10 cellular contexts compared by ENCODE assay signal in the genomic region with DNA sequence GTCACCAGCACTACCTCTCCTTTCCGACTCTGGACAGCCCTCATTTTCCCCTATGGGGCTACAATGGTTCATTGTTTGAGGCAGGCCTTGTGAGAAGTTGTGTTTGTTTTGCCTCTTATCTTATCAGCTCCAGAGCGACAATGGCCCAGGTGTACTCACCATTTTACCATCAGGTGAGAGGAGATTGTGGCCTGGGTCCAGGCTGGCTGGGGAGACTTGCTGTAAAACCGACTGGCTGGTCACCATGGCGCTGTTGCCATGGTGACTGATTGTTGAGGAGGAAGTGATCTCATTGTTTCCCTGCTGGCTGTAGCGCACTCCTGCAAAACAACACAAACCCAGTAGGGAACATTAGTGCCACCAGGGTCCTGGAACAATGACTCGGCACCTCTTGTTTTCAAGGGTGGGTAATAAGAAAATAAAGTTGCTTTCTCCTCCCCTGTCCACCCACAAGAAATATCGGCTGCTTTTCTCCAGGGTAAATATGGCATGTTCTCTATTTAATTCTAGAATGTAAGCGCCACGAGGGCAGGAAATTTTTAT. TPM values are rescaled to one million over a fixed set of nuclear protein-coding genes. Genes with fewer than 3 reads are reported as not detected.
DNase-seq lines count a peak whose midpoint lies in the region; ATAC-seq and TF ChIP-seq lines count a peak whose summit lies in the region.
"Had no signal": no experiment of that assay in that cellular context is flagged by ENCODE, and none has a peak within 500 bp of the region (broad histone marks: within the 10 kb centered on the region; RNA-seq: fewer than 3 reads in every experiment).

No MANE protein-coding gene starts in this region.

- H3K27me3 ChIP-seq in mesendoderm (ENCODE audit: insufficient read depth, low read length, poor library complexity): no peaks in the 10 kb centered on the region
- peaks cover 0 to 22% (median 12%) of the 10 kb centered on the region in 3 donors for H3K27me3 ChIP-seq in psoas muscle (ENCODE audit: insufficient read depth in 3 of 3, low read length in 2 of 3)

- H3K4ac ChIP-seq in mesendoderm (ENCODE audit: low read depth, low read length): no peak overlapping the region

- no peak overlapping the region for H3K23ac ChIP-seq in mesendoderm (ENCODE audit: low read length)

- no peaks in the 10 kb centered on the region for H3K79me1 ChIP-seq in mesendoderm (ENCODE audit: low read length)

- no peak overlapping the region for H2BK120ac ChIP-seq in mesendoderm (ENCODE audit: low read depth, low read length)

- WGBS in mesendoderm (ENCODE audit: extremely low coverage, insufficient coverage, low lambda C conversion rate): no CpG with 5 or more reads among the region's 9 CpGs
- 55 to 62% (median 57%) methylated on average over 9 of the region's 9 CpGs for WGBS in psoas muscle, 3 donors

- TF ChIP-seq CTCF in astrocyte of the spinal cord (IDR thresholded peaks at IDR 0.05; ENCODE audit: low read depth, low read length) (no peak), psoas muscle (IDR thresholded peaks at IDR 0.05) (no peak)

- no peak overlapping the region for H4K8ac ChIP-seq in mesendoderm (ENCODE audit: low read depth, low read length)

- H3K9ac ChIP-seq in mesendoderm (ENCODE audit: low read length): no peak overlapping the region

- peaks cover 15% of the 10 kb centered on the region for H3K36me3 Mint-ChIP-seq in stimulated activated memory B cell treated with anti-CD40 and anti-IgM and Interleukin-4, amounts not matched to agents 10 μg/mL and 1 μg/mL and 100 μg/mL, for 72 hours
- H3K36me3 Mint-ChIP-seq: memory B cell had no signal

- peaks cover 31% of the 10 kb centered on the region for H3K27me3 Mint-ChIP-seq in stimulated activated memory B cell treated with anti-CD40 and anti-IgM and Interleukin-4, amounts not matched to agents 10 μg/mL and 1 μg/mL and 100 μg/mL, for 72 hours

- H3K9me3 Mint-ChIP-seq in stimulated activated memory B cell treated with anti-CD40 and anti-IgM and Interleukin-4, amounts not matched to agents 10 μg/mL and 1 μg/mL and 100 μg/mL, for 72 hours: no peaks in the 10 kb centered on the region
- H3K9me3 Mint-ChIP-seq: memory B cell had no signal

- intact Hi-C loops in psoas muscle (cut with DNase I): no loop called here

- H3K36me3 ChIP-seq in mesendoderm (ENCODE audit: control insufficient read depth, insufficient read depth, low read length) (no peaks in the 10 kb centered on the region), psoas muscle (ENCODE audit: insufficient read depth in 1 of 2, low read depth in 1 of 2) (no peaks in the 10 kb centered on the region)

- H3K27ac Mint-ChIP-seq in stimulated activated memory B cell treated with anti-CD40 and anti-IgM and Interleukin-4, amounts not matched to agents 10 μg/mL and 1 μg/mL and 100 μg/mL, for 72 hours: no peak overlapping the region
- H3K27ac Mint-ChIP-seq: memory B cell had no signal

- in situ Hi-C loops in astrocyte of the spinal cord (cut with HindIII; ENCODE audit: low sequenced_read_pairs): no loop called here

- H2AK5ac ChIP-seq in mesendoderm (ENCODE audit: low read length): no peak overlapping the region

- DNase-seq in Daoy (ENCODE audit: low read depth) (peak; percentile 63), NCI-H146 (lab: John Stamatoyannopoulos, UW) (peak; percentile 86), astrocyte of the spinal cord (ENCODE audit: low read depth, low spot score) (peak; percentile 86), mesendoderm (peak; percentile 100), putamen (ENCODE audit: low spot score) (no peak), psoas muscle (no peak), activated gamma-delta T cell treated with Interleukin-2 at 50 U/mL for 16 hours (no peak)
- DNase-seq: activated CD4-positive, alpha-beta T cell treated with anti-CD3 and anti-CD28 coated beads for 4 hours had no signal

- no peak overlapping the region for H3K18ac ChIP-seq in mesendoderm (ENCODE audit: low read length)

- H3K27ac ChIP-seq in mesendoderm (ENCODE audit: low read depth, low read length) (peak overlapping the region; percentile 25), psoas muscle (no peak overlapping the region)

- no peak overlapping the region for H4K5ac ChIP-seq in mesendoderm (ENCODE audit: low read length)

- peak overlapping the region; percentile 69 for H3K56ac ChIP-seq in mesendoderm (ENCODE audit: low read length)

- H3K4me1 ChIP-seq in mesendoderm (ENCODE audit: control insufficient read depth, low read depth, low read length): peaks cover 10% of the 10 kb centered on the region
- no peaks in the 10 kb centered on the region for H3K4me1 ChIP-seq in psoas muscle

- H3K4me3 Mint-ChIP-seq in stimulated activated memory B cell treated with anti-CD40 and anti-IgM and Interleukin-4, amounts not matched to agents 10 μg/mL and 1 μg/mL and 100 μg/mL, for 72 hours: no peak overlapping the region
- H3K4me3 Mint-ChIP-seq: memory B cell had no signal

- ATAC-seq in psoas muscle: no peak
- no peak for ATAC-seq in stimulated activated memory B cell treated with anti-CD40 and anti-IgM and Interleukin-4, amounts not matched to agents 10 μg/mL and 1 μg/mL and 100 μg/mL, for 72 hours

- H2BK15ac ChIP-seq in mesendoderm (replicated peaks; ENCODE audit: low read depth): peak overlapping the region; percentile 37

- H3K4me1 Mint-ChIP-seq in stimulated activated memory B cell treated with anti-CD40 and anti-IgM and Interleukin-4, amounts not matched to agents 10 μg/mL and 1 μg/mL and 100 μg/mL, for 72 hours: peaks cover 7% of the 10 kb centered on the region
- H3K4me1 Mint-ChIP-seq: memory B cell had no signal

- no peaks in the 10 kb centered on the region for H3K79me2 ChIP-seq in mesendoderm (ENCODE audit: control insufficient read depth, insufficient read depth, low read length)

- no peaks in the 10 kb centered on the region for H3K9me3 ChIP-seq in psoas muscle

- H3K4me2 ChIP-seq in mesendoderm (ENCODE audit: low read length): no peak overlapping the region

- peak overlapping the region; percentile 1 for H2BK5ac ChIP-seq in mesendoderm (ENCODE audit: low read length)

- H3K4me3 ChIP-seq in astrocyte of the spinal cord (ENCODE audit: low read depth, low read length) (no peak overlapping the region), mesendoderm (ENCODE audit: low read length) (no peak overlapping the region), psoas muscle (no peak overlapping the region)

RNA-seq across cellular contexts. Expression of a gene that starts 34.4 kb away (rescaled TPM):
- total RNA-seq in Daoy (2014; rRNA removed; shearing (Covaris generic)): not detected in 2 replicates
- polyA plus RNA-seq in mesendoderm (2013, experiment 1 of 2): 0.24 TPM
- polyA plus RNA-seq in mesendoderm (2013, experiment 2 of 2): 0.22 TPM
- total RNA-seq in psoas muscle: not detected
- polyA plus RNA-seq in psoas muscle: under 1 TPM in 1 of 3 donors, not detected in 2; 0.03 TPM

Comparison
In these comparisons a context has a peak if more than half of its experiments do, and no peak if none do; other contexts are left out.
1. DNase-seq: peak in Daoy (single experiment), NCI-H146 (single experiment), astrocyte of the spinal cord (single experiment) and mesendoderm (single experiment); none in putamen (single experiment), psoas muscle (0 of 2) and activated gamma-delta T cell treated with Interleukin-2 at 50 U/mL for 16 hours (single experiment).